Comparison of ENCODE assay signal across 20 cellular contexts in genomic region chr12:105957058-105957457, GRCh38.
DNase-seq lines count a peak whose midpoint lies in the region; ATAC-seq and TF ChIP-seq lines count a peak whose summit lies in the region.
"Had no signal": no experiment of that assay in that cellular context is flagged by ENCODE, and none has a peak within 500 bp of the region (broad histone marks: within the 10 kb centered on the region; RNA-seq: fewer than 3 reads in every experiment).

No MANE protein-coding gene starts in this region.

- WGBS in heart left ventricle, 4 donors: 22 to 64% (median 47%) methylated on average over 1 of the region's 1 CpG
- no CpG with 5 or more reads among the region's 1 CpG for WGBS in trophoblast cell (ENCODE audit: extremely low coverage, insufficient coverage, insufficient read length)

- no peak overlapping the region for H4K12ac ChIP-seq in trophoblast cell (ENCODE audit: low read depth, low read length)

- H3K27me3 ChIP-seq in heart left ventricle (no peaks in the 10 kb centered on the region), trophoblast cell (ENCODE audit: insufficient read depth, low read length) (no peaks in the 10 kb centered on the region), dorsolateral prefrontal cortex (no peaks in the 10 kb centered on the region)
- H3K27me3 ChIP-seq: BE2C had no signal

- no peak overlapping the region for H4K91ac ChIP-seq in trophoblast cell (ENCODE audit: low read depth, low read length)

- H2BK12ac ChIP-seq in trophoblast cell (ENCODE audit: low read length): no peak overlapping the region

- H2AK5ac ChIP-seq in trophoblast cell (ENCODE audit: low read length): no peak overlapping the region

- H3K9me3 ChIP-seq in heart left ventricle (no peaks in the 10 kb centered on the region), trophoblast cell (ENCODE audit: insufficient read depth, low read depth, low read length) (no peaks in the 10 kb centered on the region)
- H3K9me3 ChIP-seq: BE2C had no signal

- no peak overlapping the region for H3K18ac ChIP-seq in trophoblast cell (ENCODE audit: low read length)

- no peak overlapping the region for H3K14ac ChIP-seq in trophoblast cell (ENCODE audit: low read length)

- H3K4ac ChIP-seq in trophoblast cell (ENCODE audit: low read depth, low read length): no peak overlapping the region

- H3K4me2 ChIP-seq in trophoblast cell (ENCODE audit: low read length): no peak overlapping the region

- H3K79me1 ChIP-seq in trophoblast cell (ENCODE audit: low read length): peaks cover 8% of the 10 kb centered on the region

- no peaks in the 10 kb centered on the region for H3K36me3 ChIP-seq in heart left ventricle
- H3K36me3 ChIP-seq in trophoblast cell (ENCODE audit: control insufficient read depth in 1 of 2, insufficient read depth in 2 of 2, low read length in 2 of 2): no peaks in the 10 kb centered on the region
- H3K36me3 ChIP-seq: BE2C had no signal

- H3K9ac ChIP-seq in trophoblast cell (ENCODE audit: low read length): no peak overlapping the region

- H2AFZ ChIP-seq in trophoblast cell (ENCODE audit: insufficient read depth, low read length, poor library complexity): no peak overlapping the region

- H3K27ac ChIP-seq in heart left ventricle (peak overlapping the region in 8 of 12 donors; percentile 2 to 57 (median 21)), trophoblast cell (ENCODE audit: low read depth, low read length) (no peak overlapping the region), dorsolateral prefrontal cortex (peak overlapping the region in 1 of 59 donors; percentile 10)
- H3K27ac ChIP-seq: SK-N-MC had no signal

- peak in 3 of 4 donors; percentile 38 to 55 (median 54) for ATAC-seq in heart left ventricle
- ATAC-seq: HCT116, T-helper 17 cell had no signal

- intact Hi-C loops in heart left ventricle (cut with DNase I) (loop anchor here in 2 of 10 donors (5.0 to 10.0 kb wide), 2 partner anchors 178 to 180 kb away; partner anchors contain the start of gene NUAK1 (in 2 of the 2)), dorsolateral prefrontal cortex (cut with DNase I) (no loop called here)

- no peak overlapping the region for H4K8ac ChIP-seq in trophoblast cell (ENCODE audit: low read depth, low read length)

- H3K4me1 ChIP-seq in heart left ventricle: peaks cover 0 to 44% (median 17%) of the 10 kb centered on the region in 12 donors
- H3K4me1 ChIP-seq in trophoblast cell (ENCODE audit: control insufficient read depth in 1 of 2, insufficient read depth in 2 of 2, low read length in 2 of 2): peaks cover 5 to 6% of the 10 kb centered on the region in 2 experiments
- H3K4me1 ChIP-seq: BE2C had no signal

- no peaks in the 10 kb centered on the region for H3K79me2 ChIP-seq in trophoblast cell (ENCODE audit: control insufficient read depth, insufficient read depth, low read length, poor library complexity)

- TF ChIP-seq CTCF in heart left ventricle (IDR thresholded peaks at IDR 0.05) (no peak), dorsolateral prefrontal cortex (IDR thresholded peaks at IDR 0.05 in 54 of 56, conservative IDR thresholded peaks at IDR 0.05 in 2 of 56; ENCODE audit: low read depth in 1 of 56, partially characterized antibody in 56 of 56) (no peak)

- no peak overlapping the region for H2BK120ac ChIP-seq in trophoblast cell (ENCODE audit: insufficient read depth, low read length, poor library complexity)

- peak; percentile 48 for DNase-seq in DMS79 treated with DMSO at 0.1 percent for 48 hours (lab: John Stamatoyannopoulos, UW)
- peak; percentile 44 for DNase-seq in NCI-H2107 (lab: John Stamatoyannopoulos, UW)
- DNase-seq in heart left ventricle: no peak
- peak; percentile 14 for DNase-seq in retina
- no peak for DNase-seq in trophoblast cell
- no peak for DNase-seq in stimulated activated CD4-positive, alpha-beta T cell treated with anti-CD3 and anti-CD28 coated beads, Interleukin-15, amount 100 ng/mL, for 24 hours
- DNase-seq in dorsolateral prefrontal cortex: no peak
- DNase-seq: BE2C, COR-L47, DMS 273 treated with DMSO at 0.1 percent for 48 hours, NCI-H1105, NCI-H2081, NCI-H510A treated with DMSO at 0.1 percent for 48 hours, NCI-H748 treated with DMSO at 0.1 percent for 48 hours, OCI-M1, SHP77, SW 1271, T-helper 17 cell had no signal

- H3K23ac ChIP-seq in trophoblast cell (ENCODE audit: low read length): no peak overlapping the region

- TF ChIP-seq POLR2A in heart left ventricle (IDR thresholded peaks at IDR 0.05): no peak

- no peak overlapping the region for H2BK5ac ChIP-seq in trophoblast cell (ENCODE audit: low read depth, low read length, poor library complexity)

- H3K4me3 ChIP-seq in heart left ventricle (no peak overlapping the region), trophoblast cell (ENCODE audit: low read depth, low read length) (no peak overlapping the region), dorsolateral prefrontal cortex (no peak overlapping the region)
- H3K4me3 ChIP-seq: SK-N-MC had no signal

Comparison
In these comparisons a context has a peak if more than half of its experiments do, and no peak if none do; other contexts are left out.
1. DNase-seq: peak in DMS79 treated with DMSO at 0.1 percent for 48 hours (single experiment), NCI-H2107 (single experiment) and retina (single experiment); none in heart left ventricle (0 of 5), trophoblast cell (0 of 2), stimulated activated CD4-positive, alpha-beta T cell treated with anti-CD3 and anti-CD28 coated beads, Interleukin-15, amount 100 ng/mL, for 24 hours (single experiment) and dorsolateral prefrontal cortex (0 of 10).